ENCODE assay signal across 32 cellular contexts in the genomic region with DNA sequence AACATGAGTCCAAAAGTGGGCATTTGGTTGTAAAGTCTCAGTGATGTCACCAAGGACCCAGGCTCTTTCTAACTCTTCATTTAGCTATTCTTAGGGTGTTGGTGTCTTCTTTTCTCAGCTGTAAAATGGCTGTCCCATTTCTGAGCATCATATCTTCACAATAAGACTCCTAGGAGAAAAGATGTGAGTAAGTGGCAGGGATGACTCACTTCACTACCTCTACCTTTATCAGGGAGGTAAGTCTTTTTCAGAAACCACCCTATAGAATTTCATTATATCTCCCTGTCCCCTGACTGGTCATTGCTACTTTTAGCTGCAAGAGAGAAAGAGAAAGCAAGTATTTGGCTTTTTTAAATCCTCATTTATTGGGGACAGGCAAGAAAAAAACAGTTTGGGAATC.
"Had no signal": no experiment of that assay in that cellular context is flagged by ENCODE, and none has a peak within 500 bp of the region (broad histone marks: within the 10 kb centered on the region; RNA-seq: fewer than 3 reads in every experiment).

No MANE protein-coding gene starts in this region.

- H3K36me3 Mint-ChIP-seq: activated CD8-positive, alpha-beta memory T cell treated with anti-CD3 and anti-CD28 coated beads, Interleukin-2, amount 10 ng/mL, durations not matched to agents 7 days and 5 days; activated naive CD4-positive, alpha-beta T cell treated with anti-CD3 and anti-CD28 coated beads, Interleukin-2, amount 10 ng/mL, durations not matched to agents 7 days and 5 days; activated naive CD8-positive, alpha-beta T cell had no signal

- H3K4me3 Mint-ChIP-seq: activated CD4-positive, alpha-beta T cell treated with anti-CD3 and anti-CD28 coated beads for 36 hours; activated CD4-positive, alpha-beta T cell treated with anti-CD3 and anti-CD28 coated beads, Interleukin-2, amount 10 ng/mL, durations not matched to agents 7 days and 5 days; activated CD8-positive, alpha-beta memory T cell treated with anti-CD3 and anti-CD28 coated beads, Interleukin-2, amount 10 ng/mL, durations not matched to agents 7 days and 5 days; activated naive CD4-positive, alpha-beta T cell treated with anti-CD3 and anti-CD28 coated beads, Interleukin-2, amount 10 ng/mL, durations not matched to agents 7 days and 5 days; activated naive CD8-positive, alpha-beta T cell; central memory CD8-positive, alpha-beta T cell had no signal

- H3K27me3 Mint-ChIP-seq: activated CD4-positive, alpha-beta T cell treated with anti-CD3 and anti-CD28 coated beads, Interleukin-2, amount 10 ng/mL, durations not matched to agents 7 days and 5 days; activated CD8-positive, alpha-beta memory T cell treated with anti-CD3 and anti-CD28 coated beads, Interleukin-2, amount 10 ng/mL, durations not matched to agents 7 days and 5 days; activated naive CD4-positive, alpha-beta T cell treated with anti-CD3 and anti-CD28 coated beads, Interleukin-2, amount 10 ng/mL, durations not matched to agents 7 days and 5 days; activated naive CD8-positive, alpha-beta T cell; central memory CD8-positive, alpha-beta T cell had no signal

- H3K9me3 Mint-ChIP-seq: activated CD4-positive, alpha-beta T cell treated with anti-CD3 and anti-CD28 coated beads, Interleukin-2, amount 10 ng/mL, durations not matched to agents 7 days and 5 days; activated naive CD4-positive, alpha-beta T cell treated with anti-CD3 and anti-CD28 coated beads, Interleukin-2, amount 10 ng/mL, durations not matched to agents 7 days and 5 days; central memory CD8-positive, alpha-beta T cell had no signal

- DNase-seq: activated CD4-positive, alpha-beta T cell treated with anti-CD3 and anti-CD28 coated beads for 36 hours; activated CD4-positive, alpha-beta T cell treated with anti-CD3 and anti-CD28 coated beads, Interleukin-2, amount 10 ng/mL, durations not matched to agents 7 days and 5 days; activated CD4-positive, alpha-beta T cell treated with anti-CD3 and anti-CD28 coated beads, Interleukin-2, amount 50 U/mL, for 48 hours; activated CD4-positive, CD25-positive, alpha-beta regulatory T cell; activated CD8-positive, alpha-beta memory T cell treated with anti-CD3 and anti-CD28 coated beads for 24 hours; activated CD8-positive, alpha-beta memory T cell treated with anti-CD3 and anti-CD28 coated beads, Interleukin-2, amount 10 ng/mL, durations not matched to agents 7 days and 5 days; activated CD8-positive, alpha-beta memory T cell treated with anti-CD3 and anti-CD28 coated beads, Interleukin-2, amount 50 U/mL, for 48 hours; activated naive CD4-positive, alpha-beta T cell treated with anti-CD3 and anti-CD28 coated beads, Interleukin-2, amount 10 ng/mL, durations not matched to agents 7 days and 5 days; amniotic stem cell; aorta; brain microvascular endothelial cell; Karpas-422; KBM-7; MG63; NCI-H1048; NCI-H1105 treated with DMSO at 0.1 percent for 48 hours; NCI-H1436; NCI-H1694; NCI-H1930; NCI-H2081 treated with DMSO at 0.1 percent for 48 hours; NCI-H345; NCI-H524 treated with DMSO at 0.1 percent for 48 hours; NK-92 treated with Interleukin-12 subunit alpha and Interleukin-12 subunit beta, amount 100 ng/mL, for 24 hours; Right ventricle myocardium superior; SW 1271; T-helper 1 cell; T-helper 2 cell; T1000; WERI-Rb-1 had no signal

- H3K27me3 ChIP-seq: brain microvascular endothelial cell, cardiac muscle cell, MG63 had no signal

- H3K4me3 ChIP-seq: cardiac muscle cell, MG63 had no signal

- ATAC-seq: activated CD4-positive, alpha-beta T cell treated with anti-CD3 and anti-CD28 coated beads for 36 hours; activated CD8-positive, alpha-beta memory T cell treated with anti-CD3 and anti-CD28 coated beads, Interleukin-2, amount 10 ng/mL, durations not matched to agents 7 days and 5 days had no signal

- H3K27ac Mint-ChIP-seq: activated CD4-positive, alpha-beta T cell treated with anti-CD3 and anti-CD28 coated beads for 36 hours; activated CD4-positive, alpha-beta T cell treated with anti-CD3 and anti-CD28 coated beads, Interleukin-2, amount 10 ng/mL, durations not matched to agents 7 days and 5 days; activated CD8-positive, alpha-beta memory T cell treated with anti-CD3 and anti-CD28 coated beads, Interleukin-2, amount 10 ng/mL, durations not matched to agents 7 days and 5 days; activated naive CD4-positive, alpha-beta T cell treated with anti-CD3 and anti-CD28 coated beads, Interleukin-2, amount 10 ng/mL, durations not matched to agents 7 days and 5 days; activated naive CD8-positive, alpha-beta T cell had no signal

- H3K27ac ChIP-seq: brain microvascular endothelial cell, cardiac muscle cell, WERI-Rb-1 had no signal

- H3K4me1 Mint-ChIP-seq: activated CD4-positive, alpha-beta T cell treated with anti-CD3 and anti-CD28 coated beads, Interleukin-2, amount 10 ng/mL, durations not matched to agents 7 days and 5 days; activated CD8-positive, alpha-beta memory T cell treated with anti-CD3 and anti-CD28 coated beads, Interleukin-2, amount 10 ng/mL, durations not matched to agents 7 days and 5 days; activated naive CD4-positive, alpha-beta T cell treated with anti-CD3 and anti-CD28 coated beads, Interleukin-2, amount 10 ng/mL, durations not matched to agents 7 days and 5 days; central memory CD8-positive, alpha-beta T cell had no signal

- H3K36me3 ChIP-seq: brain microvascular endothelial cell, cardiac muscle cell, MG63, WERI-Rb-1 had no signal

- H3K9me3 ChIP-seq: MG63 had no signal
